Comparison of ENCODE assay signal across 8 cellular contexts in genomic region chr16:84925092-84925772, GRCh38.
A peak's percentile ranks its signal among the peaks of the same experiment; 100 is the strongest.
DNase-seq lines count a peak whose midpoint lies in the region; ATAC-seq and TF ChIP-seq lines count a peak whose summit lies in the region.

No MANE protein-coding gene starts in this region.

- no peak for TF ChIP-seq POLR2A in adrenal gland (IDR thresholded peaks at IDR 0.05)

- no peaks in the 10 kb centered on the region for H3K9me3 ChIP-seq in adrenal gland (replicated peaks in 1 of 3)

- WGBS in adrenal gland, 4 donors = 43 to 69% (median 56%) methylated on average over 5 to 11 of the region's 11 CpGs

- no peaks in the 10 kb centered on the region for H3K27me3 ChIP-seq in H7 (ENCODE audit: control insufficient read depth, insufficient read depth, low read length)
- no peaks in the 10 kb centered on the region for H3K27me3 ChIP-seq in adrenal gland

- H3K4me3 ChIP-seq in H7 (ENCODE audit: insufficient read depth, low read depth, low read length) (no peak overlapping the region), adrenal gland (no peak overlapping the region)

- intact Hi-C loops in adrenal gland (cut with DNase I) = loop anchor here in 1 of 2 donors (2.0 to 10.0 kb wide), 2 partner anchors 46 to 170 kb away; no protein-coding TSS in a partner anchor

- ATAC-seq in HG03457 (IDR thresholded peaks at IDR 0.05; ENCODE audit: unreplicated experiment) (no peak), GM18517 (IDR thresholded peaks at IDR 0.05; ENCODE audit: unreplicated experiment) (no peak)

- peak overlapping the region in 2 of 5 donors; percentile 68 to 72 for H3K27ac ChIP-seq in adrenal gland

- H3K4me1 ChIP-seq in adrenal gland (replicated peaks in 1 of 2) = peaks cover 28 to 42% of the 10 kb centered on the region in 2 donors

- H3K36me3 ChIP-seq in H7 (replicated peaks; ENCODE audit: control insufficient read depth, insufficient read depth, low read length) = no peaks in the 10 kb centered on the region
- H3K36me3 ChIP-seq in adrenal gland (replicated peaks in 1 of 2) = no peaks in the 10 kb centered on the region

- peak; percentile 87 to 94 (median 91) for TF ChIP-seq CTCF in adrenal gland (IDR thresholded peaks at IDR 0.05)

- DNase-seq in AG20443 (ENCODE audit: low spot score) (peak; percentile 64), H7 (peak; percentile 94), T-helper 1 cell (peak; percentile 29 to 66 (median 54)), adrenal gland (peak; percentile 51 to 80 (median 75)), iPS-NIHi11 (ENCODE audit: low spot score) (peak; percentile 80)
- peak; percentile 77 for DNase-seq in stimulated activated CD4-positive, alpha-beta T cell treated with anti-CD3 and anti-CD28 coated beads, Interleukin-4, amount 100 ng/mL, for 1 hour
